Comparison of ENCODE assay signal across 8 cellular contexts in the genomic region with DNA sequence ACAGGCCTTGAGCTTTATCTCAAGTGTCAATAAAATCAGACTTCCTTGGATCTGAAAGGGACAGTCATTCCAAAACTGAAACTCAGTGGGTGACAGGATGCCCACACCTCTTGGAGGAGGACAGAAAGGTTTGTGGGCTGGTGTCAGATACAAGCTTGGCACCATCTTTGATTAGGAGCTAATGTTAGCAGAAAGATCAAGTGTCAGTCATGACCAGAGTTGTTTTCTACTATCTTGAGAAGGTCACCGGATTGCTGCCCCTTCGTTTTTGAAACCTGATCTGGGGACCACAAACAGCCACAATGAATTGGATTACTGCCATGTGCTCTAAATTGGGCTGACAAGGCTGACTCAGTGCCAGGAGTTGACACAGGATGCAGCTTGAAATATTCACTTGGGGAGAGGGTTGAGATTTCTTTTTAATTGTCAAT.
DNase-seq lines count a peak whose midpoint lies in the region; ATAC-seq and TF ChIP-seq lines count a peak whose summit lies in the region.
"Had no signal": no experiment of that assay in that cellular context is flagged by ENCODE, and none has a peak within 500 bp of the region (broad histone marks: within the 10 kb centered on the region; RNA-seq: fewer than 3 reads in every experiment).

No MANE protein-coding gene starts in this region.

- peak overlapping the region; percentile 81 to 98 (median 84) for H3K27ac ChIP-seq in gastroesophageal sphincter
- H3K27ac ChIP-seq in tibial artery = peak overlapping the region; percentile 72 to 88
- H3K27ac ChIP-seq: PC-9 had no signal

- ATAC-seq in GM19351 (IDR thresholded peaks at IDR 0.05; ENCODE audit: unreplicated experiment) (peak; percentile 44), HG03457 (IDR thresholded peaks at IDR 0.05; ENCODE audit: unreplicated experiment) (peak; percentile 65), gastroesophageal sphincter (no peak), GM19328 (IDR thresholded peaks at IDR 0.05; ENCODE audit: unreplicated experiment) (no peak)

- H3K9me3 ChIP-seq in gastroesophageal sphincter (no peaks in the 10 kb centered on the region), tibial artery (no peaks in the 10 kb centered on the region)

- no peak for TF ChIP-seq EP300 in gastroesophageal sphincter (IDR thresholded peaks at IDR 0.05)

- no peaks in the 10 kb centered on the region for H3K27me3 ChIP-seq in gastroesophageal sphincter
- no peaks in the 10 kb centered on the region for H3K27me3 ChIP-seq in tibial artery

- intact Hi-C loops in tibial artery (cut with DNase I; ENCODE audit: low total_unique reads) = loop anchor here (5.0 to 10.0 kb wide), 3 partner anchors 255 to 495 kb away; a partner anchor contains a TSS

- no peak for TF ChIP-seq POLR2A in gastroesophageal sphincter (IDR thresholded peaks at IDR 0.05)

- TF ChIP-seq CTCF in gastroesophageal sphincter (IDR thresholded peaks at IDR 0.05) (no peak), tibial artery (IDR thresholded peaks at IDR 0.05) (no peak), GM20000 (IDR thresholded peaks at IDR 0.05; ENCODE audit: extremely low read depth, missing control alignments) (no peak)

- 36 to 61% methylated on average over 2 of the region's 2 CpGs for WGBS in gastroesophageal sphincter (ENCODE audit: low coverage in 1 of 2), 2 donors

- H3K4me1 ChIP-seq in gastroesophageal sphincter (peaks cover 0 to 38% (median 11%) of the 10 kb centered on the region in 3 donors), tibial artery (peaks cover 0 to 37% (median 6%) of the 10 kb centered on the region in 4 donors)

- H3K4me3 ChIP-seq in gastroesophageal sphincter (no peak overlapping the region), tibial artery (no peak overlapping the region)
- H3K4me3 ChIP-seq: PC-9 had no signal

- DNase-seq in SK-N-DZ (ENCODE audit: low spot score) (peak; percentile 72), tibial artery (no peak), GM20000 (ENCODE audit: low spot score) (no peak)

- H3K36me3 ChIP-seq in gastroesophageal sphincter (no peaks in the 10 kb centered on the region), tibial artery (no peaks in the 10 kb centered on the region)

Comparison
In these comparisons a context has a peak if more than half of its experiments do, and no peak if none do; other contexts are left out.
1. ATAC-seq: peak in GM19351 (single experiment) and HG03457 (single experiment); none in gastroesophageal sphincter (single experiment) and GM19328 (single experiment).